ENCODE assay signal across 1 cellular context in genomic region chr18:63887424-63887823, GRCh38.
A peak's percentile ranks its signal among the peaks of the same experiment; 100 is the strongest.
TF ChIP-seq lines count a peak whose summit lies in the region.

SERPINB2 (plus strand) TSS chr18:63887705; CDS start chr18:63891445, 3,740 bp downstream.

TF ChIP-seq in GM12878, 131 proteins besides CTCF, POLR2A, EP300 and RAD21:
- TF ChIP-seq RUNX3 (IDR thresholded peaks at IDR 0.05; ENCODE audit: low read length) (peak; percentile 18; the same call in 1 of the 2 replicates), NFIC (IDR thresholded peaks at IDR 0.05; ENCODE audit: low read depth, low read length) (peak; percentile 59; the same call in 1 of the 2 replicates), TCF7 (IDR thresholded peaks at IDR 0.05; ENCODE audit: borderline replicate concordance) (peak; percentile 79; the same call in 1 of the 2 replicates), MEF2B (IDR thresholded peaks at IDR 0.05; ENCODE audit: partially characterized antibody, poor library complexity, severe bottlenecking) (no peak), ZNF384 (IDR thresholded peaks at IDR 0.05; ENCODE audit: borderline replicate concordance, low read depth, low read length) (no peak), ZBED1 (IDR thresholded peaks at IDR 0.05; ENCODE audit: borderline replicate concordance) (0 out of 2 replicates have a peak, but pooled peaks have one; percentile 30), JUNB (IDR thresholded peaks at IDR 0.05) (peak; percentile 76), ATF7 (IDR thresholded peaks at IDR 0.05; ENCODE audit: low read depth) (peak; percentile 50; the same call in 1 of the 2 replicates), CREB1 (IDR thresholded peaks at IDR 0.05; ENCODE audit: low read depth) (peak; percentile 43; the same call in 1 of the 2 replicates)
